ENCODE assay signal across 14 cellular contexts in genomic region chr2:6994569-6994968, GRCh38.
"Had no signal": no experiment of that assay in that cellular context is flagged by ENCODE, and none has a peak within 500 bp of the region (broad histone marks: within the 10 kb centered on the region; RNA-seq: fewer than 3 reads in every experiment).

No MANE protein-coding gene starts in this region.

- DNase-seq: activated CD4-positive, alpha-beta T cell treated with anti-CD3 and anti-CD28 coated beads, Interleukin-2, amount 50 U/mL, for 1 hour; activated naive CD4-positive, alpha-beta T cell treated with anti-CD3 and anti-CD28 coated beads, Interleukin-2, amount 50 U/mL, for 16 hours; activated T-cell treated with anti-CD3 and anti-CD28 coated beads for 4 hours; amniotic stem cell; brain microvascular endothelial cell; immature natural killer cell; left colon; stimulated activated CD4-positive, alpha-beta T cell treated with anti-CD3 and anti-CD28 coated beads, Interleukin-15, amount 100 ng/mL, for 24 hours; stimulated activated CD4-positive, alpha-beta T cell treated with anti-CD3 and anti-CD28 coated beads, Interleukin-4, amount 100 ng/mL, for 24 hours had no signal

- H3K36me3 ChIP-seq: brain microvascular endothelial cell, thyroid gland, vagina had no signal

- H3K9me3 ChIP-seq: thyroid gland, vagina had no signal

- H3K27me3 Mint-ChIP-seq: stimulated activated naive CD8-positive, alpha-beta T cell treated with anti-CD3 and anti-CD28 coated beads, Interleukin-15, Interleukin-2, amounts not matched to agents 100 ng/mL and 50 ng/mL, for 24 hours had no signal

- H3K27me3 ChIP-seq: brain microvascular endothelial cell, thyroid gland, vagina had no signal

- ATAC-seq: esophagus mucosa, left colon had no signal

- H3K4me3 Mint-ChIP-seq: immature natural killer cell; stimulated activated naive CD8-positive, alpha-beta T cell treated with anti-CD3 and anti-CD28 coated beads, Interleukin-15, Interleukin-2, amounts not matched to agents 100 ng/mL and 50 ng/mL, for 24 hours had no signal

- H3K27ac Mint-ChIP-seq: activated T-helper 2 cell treated with anti-CD3 and anti-CD28 coated beads, Interferon-gamma antibody, Interleukin-2, Interleukin-4, amounts not matched to agents 10 μg/mL and 5 μg/mL and 100 μg/mL, durations not matched to agents 14 hours and 24 hours and 36 hours; immature natural killer cell; stimulated activated naive CD8-positive, alpha-beta T cell treated with anti-CD3 and anti-CD28 coated beads, Interleukin-15, Interleukin-2, amounts not matched to agents 100 ng/mL and 50 ng/mL, for 24 hours had no signal

- H3K27ac ChIP-seq: brain microvascular endothelial cell, vagina had no signal

- H3K4me3 ChIP-seq: thyroid gland, vagina had no signal

- H3K9me3 Mint-ChIP-seq: immature natural killer cell; stimulated activated naive CD8-positive, alpha-beta T cell treated with anti-CD3 and anti-CD28 coated beads, Interleukin-15, Interleukin-2, amounts not matched to agents 100 ng/mL and 50 ng/mL, for 24 hours had no signal
